8 cellular contexts compared by ENCODE assay signal in genomic region chr1:116151739-116152576, GRCh38. TPM values are rescaled to one million over a fixed set of nuclear protein-coding genes. Genes with fewer than 3 reads are reported as not detected.
DNase-seq lines count a peak whose midpoint lies in the region; ATAC-seq and TF ChIP-seq lines count a peak whose summit lies in the region.

No MANE protein-coding gene starts in this region.

- intact Hi-C loops in testis (cut with DNase I; ENCODE audit: low total_unique reads), result no loop called here

- no peaks in the 10 kb centered on the region for H3K9me3 ChIP-seq in testis

- TF ChIP-seq POLR2A in testis (IDR thresholded peaks at IDR 0.05), result no peak

- H3K4me3 ChIP-seq in KMS-11 (IDR thresholded peaks at IDR 0.05; ENCODE audit: insufficient read depth, low read depth, low read length), result no peak overlapping the region
- H3K4me3 ChIP-seq in testis, result peak overlapping the region; percentile 46 to 60

- H3K79me2 ChIP-seq in KMS-11 (ENCODE audit: insufficient read depth, low read depth), result no peaks in the 10 kb centered on the region

- peak overlapping the region; percentile 50; the same call in 1 of the 2 replicates for H3K9ac ChIP-seq in KMS-11

- ATAC-seq in GM21825 (IDR thresholded peaks at IDR 0.05; ENCODE audit: unreplicated experiment), result peak; percentile 97
- peak; percentile 97 for ATAC-seq in omental fat pad (ENCODE audit: low FRiP score)

- DNase-seq in EH (ENCODE audit: low read depth) (peak; percentile 77), SHP77 (lab: John Stamatoyannopoulos, UW) (peak; percentile 51 to 53), glomerular visceral epithelial cell (ENCODE audit: extremely low spot score) (peak; percentile 76), omental fat pad (ENCODE audit: low spot score) (no peak), testis (peak; percentile 83)
- peak; percentile 45 to 64 (median 54) for DNase-seq in activated naive CD4-positive, alpha-beta T cell (lab: John Stamatoyannopoulos, UW)

- 8 to 63% methylated on average over 3 to 46 of the region's 46 CpGs for WGBS in testis, 2 donors

- TF ChIP-seq CTCF in KMS-11 (conservative IDR thresholded peaks at IDR 0.05; ENCODE audit: low read depth, low read length) (peak; percentile 65), omental fat pad (IDR thresholded peaks at IDR 0.05) (peak in 1 of 3 donors; percentile 63), testis (IDR thresholded peaks at IDR 0.05) (peak; percentile 79 to 89 (median 86))

- no peaks in the 10 kb centered on the region for H4K20me1 ChIP-seq in KMS-11 (ENCODE audit: insufficient read depth)

- H3K27me3 ChIP-seq in KMS-11 (ENCODE audit: insufficient read depth, low read depth), result no peaks in the 10 kb centered on the region
- H3K27me3 ChIP-seq in testis, result no peaks in the 10 kb centered on the region

- no peaks in the 10 kb centered on the region for H3K4me1 ChIP-seq in KMS-11 (ENCODE audit: low read depth, poor library complexity, severe bottlenecking)
- peaks cover 20% of the 10 kb centered on the region for H3K4me1 ChIP-seq in testis

- peak overlapping the region; percentile 68 for H3K4me2 ChIP-seq in KMS-11

- H3K36me3 ChIP-seq in KMS-11 (ENCODE audit: insufficient read depth), result no peaks in the 10 kb centered on the region
- H3K36me3 ChIP-seq in testis (ENCODE audit: low read depth, missing control alignments), result no peaks in the 10 kb centered on the region

- no peak overlapping the region for H3K27ac ChIP-seq in KMS-11
- H3K27ac ChIP-seq in testis, result peak overlapping the region; percentile 75 to 86

- peak overlapping the region; percentile 71; the same call in 1 of the 2 replicates for H2AFZ ChIP-seq in KMS-11 (ENCODE audit: low read depth)

RNA-seq across cellular contexts. Expression of gene MAB21L3, which starts 40.8 kb away (rescaled TPM):
- total RNA-seq in omental fat pad (1 to 10 TPM in 1 of 4 donors, under 1 TPM in 2, not detected in 1; 0.19 to 4.6 (median 0.37) TPM), testis (1 to 10 TPM; 1.8 to 3.8 TPM)
- 0.37 TPM for polyA plus RNA-seq in testis (ENCODE audit: insufficient read depth, low read depth, low replicate concordance)
